In genomic region chr1:22612657-22613056, GRCh38 we compare ENCODE assay signal across 31 cellular contexts. TPM values are rescaled to one million over a fixed set of nuclear protein-coding genes. Genes with fewer than 3 reads are reported as not detected.
DNase-seq lines count a peak whose midpoint lies in the region; ATAC-seq and TF ChIP-seq lines count a peak whose summit lies in the region.
"Had no signal": no experiment of that assay in that cellular context is flagged by ENCODE, and none has a peak within 500 bp of the region (broad histone marks: within the 10 kb centered on the region; RNA-seq: fewer than 3 reads in every experiment).

No MANE protein-coding gene starts in this region.

- H3K4me3 ChIP-seq in left lung: no peak overlapping the region
- H3K4me3 ChIP-seq: ascending aorta, esophagus squamous epithelium, gastroesophageal sphincter, SJSA1 had no signal

- no peak for ATAC-seq in HG03460 (IDR thresholded peaks at IDR 0.05; ENCODE audit: unreplicated experiment)
- no peak for ATAC-seq in left lung
- ATAC-seq: activated CD8-positive, alpha-beta T cell treated with anti-CD3 and anti-CD28 coated beads for 36 hours; gastroesophageal sphincter; left ventricle myocardium superior; natural killer cell; stimulated activated effector memory CD8-positive, alpha-beta T cell treated with anti-CD3 and anti-CD28 coated beads, Interleukin-12 subunit alpha, Interleukin-12 subunit beta, amount 100 ng/mL, for 72 hours had no signal

- TF ChIP-seq CTCF in left lung (IDR thresholded peaks at IDR 0.05): no peak

- peaks cover 5 to 95% of the 10 kb centered on the region in 2 donors for H3K27me3 ChIP-seq in left lung
- H3K27me3 ChIP-seq: ascending aorta had no signal

- H3K36me3 ChIP-seq in left lung: no peaks in the 10 kb centered on the region
- H3K36me3 ChIP-seq: ascending aorta, esophagus squamous epithelium, gastroesophageal sphincter, SJSA1 had no signal

- intact Hi-C loops in left lung (cut with DNase I): no loop called here

- no peaks in the 10 kb centered on the region for H3K4me1 ChIP-seq in left lung
- H3K4me1 ChIP-seq: ascending aorta, esophagus squamous epithelium, gastroesophageal sphincter, SJSA1 had no signal

- H3K9me3 ChIP-seq in left lung: no peaks in the 10 kb centered on the region
- H3K9me3 ChIP-seq: ascending aorta, esophagus squamous epithelium, gastroesophageal sphincter, SJSA1 had no signal

- no peak overlapping the region for H3K27ac ChIP-seq in left lung
- H3K27ac ChIP-seq: ascending aorta, esophagus squamous epithelium, gastroesophageal sphincter, SJSA1 had no signal

- DNase-seq in NCI-H2081 (lab: John Stamatoyannopoulos, UW): peak; percentile 63 to 80
- DNase-seq in NCI-H2081 treated with DMSO at 0.1 percent for 48 hours (lab: John Stamatoyannopoulos, UW): no peak
- DNase-seq in DMS53 treated with DMSO at 0.1 percent for 48 hours (lab: John Stamatoyannopoulos, UW; ENCODE audit: unreplicated experiment): peak; percentile 40
- peak; percentile 67 for DNase-seq in NCI-H345 (lab: John Stamatoyannopoulos, UW)
- peak; percentile 63 for DNase-seq in cerebellar cortex (ENCODE audit: low spot score)
- DNase-seq in H4 (ENCODE audit: low spot score): no peak
- DNase-seq in left lung: no peak
- DNase-seq: activated CD4-positive, alpha-beta T cell treated with anti-CD3 and anti-CD28 coated beads for 1 hour; activated CD8-positive, alpha-beta T cell treated with anti-CD3 and anti-CD28 coated beads for 36 hours; activated effector memory CD4-positive, alpha-beta T cell treated with Interleukin-2 at 50 U/mL for 16 hours; activated naive CD8-positive, alpha-beta T cell treated with anti-CD3 and anti-CD28 coated beads for 36 hours; esophagus squamous epithelium; KG1; left ventricle myocardium superior; midbrain; MM.1S; natural killer cell; NCI-H2029; stimulated activated CD4-positive, alpha-beta T cell treated with anti-CD3 and anti-CD28 coated beads, Interleukin-2, amount 100 ng/mL, for 48 hours had no signal

RNA-seq across cellular contexts. Expression of gene C1QA, which starts 23.8 kb away (rescaled TPM):
- not detected in 2 replicates for total RNA-seq in H4 (2014; rRNA removed; shearing (Covaris generic))
- total RNA-seq in left lung: 100 to 1,000 TPM; 395 to 476 TPM
- total RNA-seq: A673; activated CD8-positive, alpha-beta T cell treated with anti-CD3 and anti-CD28 coated beads for 36 hours; activated naive CD8-positive, alpha-beta T cell treated with anti-CD3 and anti-CD28 coated beads for 36 hours; HT1080; renal cortical epithelial cell; SJSA1; T-helper 1 cell treated with Interleukin-12 subunit alpha and Interleukin-12 subunit beta and Interleukin-4 antibody, amounts not matched to agents 30 ng/mL and 1 ng/mL, for 36 hours had no signal

RNA-seq across cellular contexts. Expression of gene C1QC, which starts 30.8 kb away (rescaled TPM):
- not detected in 2 replicates for total RNA-seq in H4 (2014; rRNA removed; shearing (Covaris generic))
- 100 to 1,000 TPM; 378 to 577 TPM for total RNA-seq in left lung
- total RNA-seq: A673; activated CD8-positive, alpha-beta T cell treated with anti-CD3 and anti-CD28 coated beads for 36 hours; activated naive CD8-positive, alpha-beta T cell treated with anti-CD3 and anti-CD28 coated beads for 36 hours; HT1080; renal cortical epithelial cell; SJSA1; T-helper 1 cell treated with Interleukin-12 subunit alpha and Interleukin-12 subunit beta and Interleukin-4 antibody, amounts not matched to agents 30 ng/mL and 1 ng/mL, for 36 hours had no signal

RNA-seq across cellular contexts. Expression of gene C1QB, which starts 40.4 kb away (rescaled TPM):
- not detected in 2 replicates for total RNA-seq in H4 (2014; rRNA removed; shearing (Covaris generic))
- 100 to 1,000 TPM; 611 to 648 TPM for total RNA-seq in left lung
- total RNA-seq: A673; activated CD8-positive, alpha-beta T cell treated with anti-CD3 and anti-CD28 coated beads for 36 hours; activated naive CD8-positive, alpha-beta T cell treated with anti-CD3 and anti-CD28 coated beads for 36 hours; HT1080; renal cortical epithelial cell; SJSA1; T-helper 1 cell treated with Interleukin-12 subunit alpha and Interleukin-12 subunit beta and Interleukin-4 antibody, amounts not matched to agents 30 ng/mL and 1 ng/mL, for 36 hours had no signal

RNA-seq across cellular contexts. Expression of gene EPHA8, which starts 49.4 kb away (rescaled TPM):
- 0.31 and 1.6 TPM in 2 replicates for total RNA-seq in H4 (2014; rRNA removed; shearing (Covaris generic))
- not detected for total RNA-seq in left lung
- total RNA-seq: A673; activated CD8-positive, alpha-beta T cell treated with anti-CD3 and anti-CD28 coated beads for 36 hours; activated naive CD8-positive, alpha-beta T cell treated with anti-CD3 and anti-CD28 coated beads for 36 hours; ascending aorta; cardiac septum; HT1080; left ventricle myocardium superior; natural killer cell; omental fat pad; renal cortical epithelial cell; SJSA1; T-helper 1 cell treated with Interleukin-12 subunit alpha and Interleukin-12 subunit beta and Interleukin-4 antibody, amounts not matched to agents 30 ng/mL and 1 ng/mL, for 36 hours; urinary bladder had no signal

Comparison
In these comparisons a context has a peak if more than half of its experiments do, and no peak if none do; other contexts are left out.
1. DNase-seq: peak in NCI-H2081 (2 of 2), DMS53 treated with DMSO at 0.1 percent for 48 hours (single experiment), NCI-H345 (single experiment) and cerebellar cortex (single experiment); none in NCI-H2081 treated with DMSO at 0.1 percent for 48 hours (single experiment), H4 (single experiment) and left lung (0 of 2).
2. RNA of gene C1QA, which starts 23.8 kb away (total RNA-seq): 395 to 476 TPM in left lung; not detected in H4; every median in the first group is over 100 times any median in the second.
3. RNA of gene C1QC, which starts 30.8 kb away (total RNA-seq): 378 to 577 TPM in left lung; not detected in H4; every median in the first group is over 100 times any median in the second.
4. RNA of gene C1QB, which starts 40.4 kb away (total RNA-seq): 611 to 648 TPM in left lung; not detected in H4; every median in the first group is over 100 times any median in the second.